9 cellular contexts compared by ENCODE assay signal in genomic region chr7:112383671-112384417, GRCh38.
DNase-seq lines count a peak whose midpoint lies in the region; ATAC-seq and TF ChIP-seq lines count a peak whose summit lies in the region.
"Had no signal": no experiment of that assay in that cellular context is flagged by ENCODE, and none has a peak within 500 bp of the region (broad histone marks: within the 10 kb centered on the region; RNA-seq: fewer than 3 reads in every experiment).

No MANE protein-coding gene starts in this region.

- CTCF ChIA-PET in CD4-positive, alpha-beta T cell (lab: Charles Lee): no interaction called here

- peaks cover 4% of the 10 kb centered on the region for H3K27me3 Mint-ChIP-seq in CD4-positive, alpha-beta T cell

- POLR2A ChIA-PET in CD4-positive, alpha-beta T cell (lab: Charles Lee): no interaction called here

- H3K4me3 ChIP-seq in fibroblast of the aortic adventitia (ENCODE audit: low read depth, low read length): no peak overlapping the region

- ATAC-seq in CD4-positive, alpha-beta T cell (ENCODE audit: poor library complexity): peak; percentile 34
- ATAC-seq in GM19463 (IDR thresholded peaks at IDR 0.05; ENCODE audit: unreplicated experiment) (peak; percentile 72), HG03039 (IDR thresholded peaks at IDR 0.05; ENCODE audit: unreplicated experiment) (no peak), HG02973 (IDR thresholded peaks at IDR 0.05; ENCODE audit: unreplicated experiment) (no peak)

- H3K36me3 Mint-ChIP-seq in CD4-positive, alpha-beta T cell (ENCODE audit: low read depth): no peaks in the 10 kb centered on the region

- H3K4me1 Mint-ChIP-seq in CD4-positive, alpha-beta T cell (ENCODE audit: low read depth): no peaks in the 10 kb centered on the region

- no peak overlapping the region for H3K27ac Mint-ChIP-seq in CD4-positive, alpha-beta T cell

- no peaks in the 10 kb centered on the region for H3K9me3 ChIP-seq in CD4-positive, alpha-beta T cell (ENCODE audit: control insufficient read depth, low read length)

- H3K27me3 ChIP-seq in CD4-positive, alpha-beta T cell (ENCODE audit: control insufficient read depth, insufficient read depth, low read length): no peaks in the 10 kb centered on the region

- intact Hi-C loops in CD4-positive, alpha-beta T cell (cut with DNase I, micrococcal nuclease): loop anchor here in 1 of 2 experiments (10.0 kb wide), 1 partner anchor 561 kb away; no protein-coding TSS in a partner anchor

- H3K9me3 Mint-ChIP-seq in CD4-positive, alpha-beta T cell: no peaks in the 10 kb centered on the region

- no peak overlapping the region for H3K27ac ChIP-seq in CD4-positive, alpha-beta T cell (ENCODE audit: low read depth, low read length)

- DNase-seq in CD4-positive, alpha-beta T cell: no peak
- DNase-seq in NCI-H1694 treated with DMSO at 0.1 percent for 48 hours (lab: John Stamatoyannopoulos, UW) (peak; percentile 17), fibroblast of the aortic adventitia (ENCODE audit: low read depth) (peak; percentile 22), NCI-H526 treated with DMSO at 0.1 percent for 48 hours (lab: John Stamatoyannopoulos, UW) (no peak)
- no peak for DNase-seq in activated effector memory CD4-positive, alpha-beta T cell treated with anti-CD3 and anti-CD28 coated beads, Interleukin-2, amount 50 U/mL, for 16 hours
- DNase-seq: KG1 had no signal

- TF ChIP-seq CTCF in CD4-positive, alpha-beta T cell (IDR thresholded peaks at IDR 0.05): no peak
- no peak for TF ChIP-seq CTCF in fibroblast of the aortic adventitia (IDR thresholded peaks at IDR 0.05; ENCODE audit: insufficient read depth, low read length)

- no peak overlapping the region for H3K4me3 Mint-ChIP-seq in CD4-positive, alpha-beta T cell

Comparison
In these comparisons a context has a peak if more than half of its experiments do, and no peak if none do; other contexts are left out.
1. ATAC-seq: peak in CD4-positive, alpha-beta T cell (single experiment) and GM19463 (single experiment); none in HG03039 (single experiment) and HG02973 (single experiment).
2. DNase-seq: peak in NCI-H1694 treated with DMSO at 0.1 percent for 48 hours (single experiment) and fibroblast of the aortic adventitia (single experiment); none in CD4-positive, alpha-beta T cell (0 of 10), NCI-H526 treated with DMSO at 0.1 percent for 48 hours (single experiment) and activated effector memory CD4-positive, alpha-beta T cell treated with anti-CD3 and anti-CD28 coated beads, Interleukin-2, amount 50 U/mL, for 16 hours (single experiment).